ENCODE assay signal across 9 cellular contexts in the genomic region with DNA sequence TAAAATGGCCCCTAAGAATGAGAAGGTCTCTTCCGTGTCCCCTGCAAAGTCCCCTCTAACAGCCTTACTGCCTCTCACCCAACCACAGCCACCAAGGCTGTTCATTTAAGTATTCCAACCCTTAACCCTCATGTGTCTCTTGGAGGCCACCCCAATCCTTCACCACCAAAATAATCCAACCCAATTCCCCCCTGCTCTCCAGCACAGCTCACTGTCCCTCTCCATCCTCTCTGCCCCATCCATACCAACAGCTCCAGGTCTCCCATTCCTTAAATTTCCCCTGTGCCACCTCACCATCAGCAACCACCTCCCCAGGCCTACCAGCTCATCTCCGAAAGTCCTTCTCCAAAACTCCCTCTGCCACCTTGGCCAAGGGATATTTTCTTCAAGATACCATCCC. TPM values are rescaled to one million over a fixed set of nuclear protein-coding genes. Genes with fewer than 3 reads are reported as not detected.
DNase-seq lines count a peak whose midpoint lies in the region; ATAC-seq and TF ChIP-seq lines count a peak whose summit lies in the region.
"Had no signal": no experiment of that assay in that cellular context is flagged by ENCODE, and none has a peak within 500 bp of the region (broad histone marks: within the 10 kb centered on the region; RNA-seq: fewer than 3 reads in every experiment).

No MANE protein-coding gene starts in this region.

- H3K9me3 ChIP-seq in heart left ventricle (no peaks in the 10 kb centered on the region), iPS-15b (ENCODE audit: control insufficient read depth, insufficient read depth, low read length) (no peaks in the 10 kb centered on the region)

- peaks cover 3% of the 10 kb centered on the region for H3K27me3 Mint-ChIP-seq in activated T-helper 1 cell treated with anti-CD3 and anti-CD28 coated beads, Interleukin-12 subunit alpha, Interleukin-12 subunit beta, Interleukin-2, Interleukin-4 antibody, amounts not matched to agents 30 ng/mL and 10 ng/mL and 1 ng/mL, durations not matched to agents 14 hours and 24 hours and 36 hours (ENCODE audit: insufficient read depth)
- H3K27me3 Mint-ChIP-seq in type B pancreatic cell, result no peaks in the 10 kb centered on the region

- no peak for TF ChIP-seq POLR2A in heart left ventricle (IDR thresholded peaks at IDR 0.05)

- DNase-seq in heart left ventricle (no peak), left ventricle myocardium superior (no peak), type B pancreatic cell (ENCODE audit: extremely low spot score, unreplicated experiment) (no peak), germinal center (ENCODE audit: low spot score) (no peak)
- DNase-seq in activated T-helper 1 cell treated with anti-CD3 and anti-CD28 coated beads, Interleukin-12 subunit alpha, Interleukin-12 subunit beta, Interleukin-2, Interleukin-4 antibody, amounts not matched to agents 30 ng/mL and 10 ng/mL and 1 ng/mL, durations not matched to agents 14 hours and 24 hours and 36 hours (ENCODE audit: low spot score), result no peak

- peaks cover 15% of the 10 kb centered on the region for H3K36me3 Mint-ChIP-seq in activated T-helper 1 cell treated with anti-CD3 and anti-CD28 coated beads, Interleukin-12 subunit alpha, Interleukin-12 subunit beta, Interleukin-2, Interleukin-4 antibody, amounts not matched to agents 30 ng/mL and 10 ng/mL and 1 ng/mL, durations not matched to agents 14 hours and 24 hours and 36 hours (ENCODE audit: low read depth)
- peaks cover 4% of the 10 kb centered on the region for H3K36me3 Mint-ChIP-seq in type B pancreatic cell

- ATAC-seq in heart left ventricle (no peak), left ventricle myocardium superior (no peak), GM18861 (IDR thresholded peaks at IDR 0.05; ENCODE audit: unreplicated experiment) (no peak), GM21717 (IDR thresholded peaks at IDR 0.05; ENCODE audit: unreplicated experiment) (no peak)

- H3K4me3 ChIP-seq in heart left ventricle (peak overlapping the region in 9 of 12 donors; percentile 80 to 97 (median 90)), iPS-15b (ENCODE audit: low read depth, low read length) (peak overlapping the region; percentile 85)

- no peaks in the 10 kb centered on the region for H3K27me3 ChIP-seq in heart left ventricle
- no peaks in the 10 kb centered on the region for H3K27me3 ChIP-seq in iPS-15b (ENCODE audit: control insufficient read depth, insufficient read depth, low read length)

- peak overlapping the region; percentile 93 for H3K4me3 Mint-ChIP-seq in activated T-helper 1 cell treated with anti-CD3 and anti-CD28 coated beads, Interleukin-12 subunit alpha, Interleukin-12 subunit beta, Interleukin-2, Interleukin-4 antibody, amounts not matched to agents 30 ng/mL and 10 ng/mL and 1 ng/mL, durations not matched to agents 14 hours and 24 hours and 36 hours
- H3K4me3 Mint-ChIP-seq in type B pancreatic cell, result peak overlapping the region; percentile 93

- H3K4me1 Mint-ChIP-seq in activated T-helper 1 cell treated with anti-CD3 and anti-CD28 coated beads, Interleukin-12 subunit alpha, Interleukin-12 subunit beta, Interleukin-2, Interleukin-4 antibody, amounts not matched to agents 30 ng/mL and 10 ng/mL and 1 ng/mL, durations not matched to agents 14 hours and 24 hours and 36 hours (ENCODE audit: low read depth), result peaks cover 37% of the 10 kb centered on the region
- H3K4me1 Mint-ChIP-seq in type B pancreatic cell (ENCODE audit: unreplicated experiment), result peaks cover 37% of the 10 kb centered on the region

- H3K9ac ChIP-seq in iPS-15b (ENCODE audit: low read depth, low read length), result no peak overlapping the region

- H3K27ac ChIP-seq in heart left ventricle, result no peak overlapping the region

- intact Hi-C loops in heart left ventricle (cut with DNase I) (loop anchor here in 8 of 10 donors (5.0 to 10.0 kb wide), 7 partner anchors 112 to 289 kb away; a partner anchor contains a TSS), left ventricle myocardium superior (cut with micrococcal nuclease) (no loop called here)
- intact Hi-C loops in activated T-helper 1 cell treated with anti-CD3 and anti-CD28 coated beads, Interleukin-12 subunit alpha, Interleukin-12 subunit beta, Interleukin-2, Interleukin-4 antibody, amounts not matched to agents 30 ng/mL and 10 ng/mL and 1 ng/mL, durations not matched to agents 14 hours and 24 hours and 36 hours (cut with micrococcal nuclease), result loop anchor here (5.0 kb wide), 3 partner anchors 59 to 896 kb away; a partner anchor contains a TSS

- H3K27ac Mint-ChIP-seq in activated T-helper 1 cell treated with anti-CD3 and anti-CD28 coated beads, Interleukin-12 subunit alpha, Interleukin-12 subunit beta, Interleukin-2, Interleukin-4 antibody, amounts not matched to agents 30 ng/mL and 10 ng/mL and 1 ng/mL, durations not matched to agents 14 hours and 24 hours and 36 hours, result peak overlapping the region; percentile 94
- H3K27ac Mint-ChIP-seq in type B pancreatic cell, result peak overlapping the region; percentile 65

- H3K36me3 ChIP-seq in heart left ventricle (no peaks in the 10 kb centered on the region), iPS-15b (ENCODE audit: control insufficient read depth, insufficient read depth, low read length) (no peaks in the 10 kb centered on the region)

- 91 to 99% (median 96%) methylated on average over 2 of the region's 2 CpGs for WGBS in heart left ventricle, 4 donors

- TF ChIP-seq CTCF in heart left ventricle (IDR thresholded peaks at IDR 0.05) (no peak), type B pancreatic cell (conservative IDR thresholded peaks at IDR 0.05) (no peak)

- H3K4me1 ChIP-seq in heart left ventricle (peaks cover 0 to 28% (median 15%) of the 10 kb centered on the region in 12 donors), iPS-15b (ENCODE audit: control insufficient read depth, insufficient read depth, low read length) (peaks cover 9% of the 10 kb centered on the region)

- H3K9me3 Mint-ChIP-seq in activated T-helper 1 cell treated with anti-CD3 and anti-CD28 coated beads, Interleukin-12 subunit alpha, Interleukin-12 subunit beta, Interleukin-2, Interleukin-4 antibody, amounts not matched to agents 30 ng/mL and 10 ng/mL and 1 ng/mL, durations not matched to agents 14 hours and 24 hours and 36 hours, result no peaks in the 10 kb centered on the region
- H3K9me3 Mint-ChIP-seq in type B pancreatic cell, result no peaks in the 10 kb centered on the region

RNA-seq across cellular contexts. Expression of a gene that starts 1.4 kb away (rescaled TPM):
- 10 to 100 TPM; 21.1 to 39.1 (median 31.2) TPM for total RNA-seq in heart left ventricle
- polyA plus RNA-seq in heart left ventricle, result 10 to 100 TPM in 1 of 2 donors, 1 to 10 TPM in 1; 9.0 to 20.1 TPM
- 30.6 TPM for total RNA-seq in left ventricle myocardium superior
- 19.4 and 19.5 TPM in 2 replicates for total RNA-seq in activated T-helper 1 cell treated with anti-CD3 and anti-CD28 coated beads, Interleukin-12 subunit alpha, Interleukin-12 subunit beta, Interleukin-2, Interleukin-4 antibody, amounts not matched to agents 30 ng/mL and 10 ng/mL and 1 ng/mL, durations not matched to agents 14 hours and 24 hours and 36 hours
- total RNA-seq in type B pancreatic cell (ENCODE audit: low replicate concordance), result 25.5 and 39.6 TPM in 2 replicates

RNA-seq across cellular contexts. Expression of a gene that starts 49.8 kb away (rescaled TPM):
- total RNA-seq in heart left ventricle (10 to 100 TPM in 6 of 9 donors, 1 to 10 TPM in 3; 5.4 to 36.3 (median 14.5) TPM), left ventricle myocardium superior (6.1 TPM), type B pancreatic cell (ENCODE audit: low replicate concordance) (15.7 and 16.5 TPM in 2 replicates)
- polyA plus RNA-seq in heart left ventricle, result 1 to 10 TPM in 1 of 2 donors, under 1 TPM in 1; 0.82 to 5.9 TPM
- 1.3 and 2.0 TPM in 2 replicates for total RNA-seq in activated T-helper 1 cell treated with anti-CD3 and anti-CD28 coated beads, Interleukin-12 subunit alpha, Interleukin-12 subunit beta, Interleukin-2, Interleukin-4 antibody, amounts not matched to agents 30 ng/mL and 10 ng/mL and 1 ng/mL, durations not matched to agents 14 hours and 24 hours and 36 hours
- total RNA-seq: bronchial epithelial cell had no signal
